In genomic region chr5:159441441-159441840, GRCh38 we compare ENCODE assay signal across 9 cellular contexts.
A peak's percentile ranks its signal among the peaks of the same experiment; 100 is the strongest.
DNase-seq lines count a peak whose midpoint lies in the region; ATAC-seq and TF ChIP-seq lines count a peak whose summit lies in the region.
"Had no signal": no experiment of that assay in that cellular context is flagged by ENCODE, and none has a peak within 500 bp of the region (broad histone marks: within the 10 kb centered on the region; RNA-seq: fewer than 3 reads in every experiment).

No MANE protein-coding gene starts in this region.

- DNase-seq in Caki2 (ENCODE audit: low read depth) (peak; percentile 49), HFFc6 (no peak), astrocyte of the spinal cord (ENCODE audit: low read depth, low spot score) (no peak), left kidney (ENCODE audit: low read depth, low spot score) (peak; percentile 47), glomerular visceral epithelial cell (ENCODE audit: extremely low spot score) (no peak), NCI-H226 (no peak)
- DNase-seq: effector memory CD8-positive, alpha-beta T cell had no signal

- in situ Hi-C loops in Caki2 (cut with HindIII; ENCODE audit: low pct_unique_long_range_greater_than_20kb, low sequenced_read_pairs) (loop anchor here (25.0 kb wide), 1 partner anchor 471 kb away; the partner anchor contains the start of gene ADRA1B), astrocyte of the spinal cord (cut with HindIII; ENCODE audit: low sequenced_read_pairs) (no loop called here)

- no peak overlapping the region for H3K4me3 Mint-ChIP-seq in HFFc6
- H3K4me3 Mint-ChIP-seq: effector memory CD8-positive, alpha-beta T cell had no signal

- H3K4me3 ChIP-seq in astrocyte of the spinal cord (ENCODE audit: low read depth, low read length), result no peak overlapping the region

- H3K27ac Mint-ChIP-seq in HFFc6, result no peak overlapping the region
- H3K27ac Mint-ChIP-seq: effector memory CD8-positive, alpha-beta T cell had no signal

- H3K9me3 Mint-ChIP-seq in HFFc6, result no peaks in the 10 kb centered on the region
- H3K9me3 Mint-ChIP-seq: effector memory CD8-positive, alpha-beta T cell had no signal

- no peaks in the 10 kb centered on the region for H3K36me3 Mint-ChIP-seq in HFFc6 (ENCODE audit: low read depth)

- no peak for ATAC-seq in HG03432 (IDR thresholded peaks at IDR 0.05; ENCODE audit: unreplicated experiment)
- ATAC-seq in GM21528 (IDR thresholded peaks at IDR 0.05; ENCODE audit: low FRiP score, unreplicated experiment), result no peak
- ATAC-seq: effector memory CD8-positive, alpha-beta T cell had no signal

- H3K4me1 Mint-ChIP-seq in HFFc6 (ENCODE audit: low read depth), result no peaks in the 10 kb centered on the region

- TF ChIP-seq CTCF in HFFc6 (IDR thresholded peaks at IDR 0.05) (peak; percentile 63), astrocyte of the spinal cord (IDR thresholded peaks at IDR 0.05; ENCODE audit: low read depth, low read length) (peak; percentile 29)

- H3K27me3 Mint-ChIP-seq in HFFc6 (ENCODE audit: insufficient read depth), result peaks cover 18% of the 10 kb centered on the region
- H3K27me3 Mint-ChIP-seq: effector memory CD8-positive, alpha-beta T cell had no signal

Comparison
In these comparisons a context has a peak if more than half of its experiments do, and no peak if none do; other contexts are left out.
1. DNase-seq: peak in Caki2 (single experiment) and left kidney (single experiment); none in HFFc6 (single experiment), astrocyte of the spinal cord (single experiment), glomerular visceral epithelial cell (single experiment) and NCI-H226 (single experiment).